8 cellular contexts compared by ENCODE assay signal in the genomic region with DNA sequence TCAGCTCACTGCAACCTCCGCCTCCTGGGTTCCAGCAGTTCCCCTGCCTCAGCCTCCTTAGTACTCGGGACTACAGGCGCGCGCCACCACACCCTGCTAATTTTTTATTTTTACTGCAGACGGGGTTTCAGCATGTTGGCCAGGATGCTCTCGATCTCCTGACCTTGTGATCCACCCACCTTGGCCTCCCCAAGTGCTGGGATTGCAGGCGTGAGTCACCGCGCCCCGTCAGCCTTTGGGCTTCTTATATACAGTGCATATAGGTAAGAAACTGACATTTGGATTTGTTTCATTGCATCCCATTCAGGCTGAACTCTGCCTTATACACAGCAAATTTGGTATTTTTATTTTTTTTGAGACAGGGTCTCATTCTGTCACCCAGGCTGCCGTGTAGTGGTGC.
"Had no signal": no experiment of that assay in that cellular context is flagged by ENCODE, and none has a peak within 500 bp of the region (broad histone marks: within the 10 kb centered on the region; RNA-seq: fewer than 3 reads in every experiment).

No MANE protein-coding gene starts in this region.

- DNase-seq: GDM1, GF-D8 had no signal

- FAIRE-seq: G401.6, GM12878, GM12891, GM12892, GM18507, GM19239 had no signal

- H3K4me3 ChIP-seq: GM12878 had no signal
